9 cellular contexts compared by ENCODE assay signal in genomic region chr12:131783915-131784541, GRCh38. TPM values are rescaled to one million over a fixed set of nuclear protein-coding genes. Genes with fewer than 3 reads are reported as not detected.
A peak's percentile ranks its signal among the peaks of the same experiment; 100 is the strongest.
DNase-seq lines count a peak whose midpoint lies in the region; ATAC-seq and TF ChIP-seq lines count a peak whose summit lies in the region.
"Had no signal": no experiment of that assay in that cellular context is flagged by ENCODE, and none has a peak within 500 bp of the region (broad histone marks: within the 10 kb centered on the region; RNA-seq: fewer than 3 reads in every experiment).

No MANE protein-coding gene starts in this region.

- POLR2A ChIA-PET in PC-9 (lab: Charles Lee; ENCODE audit: unreplicated experiment), result interaction anchor here (0.6 kb wide), 2 partner anchors 47 to 51 kb away, joined by 6 to 8 read pairs; no protein-coding TSS in a partner anchor

- peaks cover 33% of the 10 kb centered on the region for H3F3A ChIP-seq in PC-9 (ENCODE audit: insufficient read depth, low read depth)

- H4K20me1 ChIP-seq in PC-9 (ENCODE audit: insufficient read depth), result no peaks in the 10 kb centered on the region

- peaks cover 17% of the 10 kb centered on the region for H3K36me3 ChIP-seq in H7 (replicated peaks; ENCODE audit: control insufficient read depth, insufficient read depth, low read length)
- H3K36me3 ChIP-seq in PC-9 (ENCODE audit: low read depth), result peaks cover 14% of the 10 kb centered on the region

- peaks cover 30% of the 10 kb centered on the region for H3K4me1 ChIP-seq in PC-9 (replicated peaks; ENCODE audit: insufficient read depth)

- peak overlapping the region; percentile 75 for H3K4me2 ChIP-seq in PC-9

- CTCF ChIA-PET in PC-9 (lab: Charles Lee), result no interaction called here

- no peak overlapping the region; the same call in 1 of the 2 replicates for H2AFZ ChIP-seq in PC-9

- H3K4me3 ChIP-seq in H7 (ENCODE audit: insufficient read depth, low read depth, low read length) (no peak overlapping the region), PC-9 (peak overlapping the region; percentile 44; the same call in 1 of the 2 replicates), fibroblast of villous mesenchyme (ENCODE audit: low read depth, low read length) (peak overlapping the region; percentile 29)
- H3K4me3 ChIP-seq: lung had no signal

- H3K27ac ChIP-seq in PC-9, result peak overlapping the region; percentile 80

- no peak for TF ChIP-seq POLR2A in GM18505 (IDR thresholded peaks at IDR 0.05; ENCODE audit: borderline replicate concordance, extremely low read depth, insufficient read depth, insufficient read length)

- no peaks in the 10 kb centered on the region for H3K9me3 ChIP-seq in PC-9 (ENCODE audit: insufficient read depth, low read depth)

- H3K27me3 ChIP-seq in H7 (ENCODE audit: control insufficient read depth, insufficient read depth, low read length) (no peaks in the 10 kb centered on the region), PC-9 (ENCODE audit: insufficient read depth, low read depth) (no peaks in the 10 kb centered on the region)

- H3K9me2 ChIP-seq in PC-9 (ENCODE audit: insufficient read depth), result no peaks in the 10 kb centered on the region

- ATAC-seq in GM18505 (IDR thresholded peaks at IDR 0.05; ENCODE audit: unreplicated experiment), result no peak

- BruUV-seq in PC-9 (replicated peaks; lab: Mats Ljungman, UMichigan), result TSS peak; percentile 55

- H3K79me2 ChIP-seq in PC-9 (ENCODE audit: low read depth), result no peaks in the 10 kb centered on the region

- TF ChIP-seq CTCF in PC-9 (conservative IDR thresholded peaks at IDR 0.05) (no peak), fibroblast of villous mesenchyme (IDR thresholded peaks at IDR 0.05; ENCODE audit: insufficient read depth, low read depth, low read length) (no peak)

- intact Hi-C loops in PC-9 (cut with micrococcal nuclease; ENCODE audit: unreplicated experiment), result loop anchor here (2.0 kb wide), 2 partner anchors 47 kb away; no protein-coding TSS in a partner anchor

- DNase-seq in EL (peak; percentile 90), H7 (peak; percentile 77), PC-9 (peak; percentile 71 to 84), fibroblast of villous mesenchyme (ENCODE audit: low read depth) (peak; percentile 78), SHP77 (lab: John Stamatoyannopoulos, UW) (no peak), NCI-H128 (lab: John Stamatoyannopoulos, UW; ENCODE audit: unreplicated experiment) (no peak)
- no peak for DNase-seq in effector CD8-positive, alpha-beta T cell (lab: John Stamatoyannopoulos, UW)

RNA-seq across cellular contexts. Expression of gene MMP17, which starts 44.2 kb away (rescaled TPM):
- total RNA-seq in H7 (2014; rRNA removed; shearing (Covaris generic)), result 36.1 and 75.7 TPM in 2 replicates
- 3.3 and 5.4 TPM in 2 replicates for total RNA-seq in PC-9 (2021)
- 8.6 and 13.9 TPM in 2 replicates for total RNA-seq in fibroblast of villous mesenchyme

Comparison
In these comparisons a context has a peak if more than half of its experiments do, and no peak if none do; other contexts are left out.
1. DNase-seq: peak in EL (single experiment), H7 (single experiment), PC-9 (2 of 2) and fibroblast of villous mesenchyme (single experiment); none in SHP77 (0 of 2), effector CD8-positive, alpha-beta T cell (single experiment) and NCI-H128 (single experiment).